Comparison of ENCODE assay signal across 8 cellular contexts in genomic region chr15:56244811-56245576, GRCh38. TPM values are rescaled to one million over a fixed set of nuclear protein-coding genes. Genes with fewer than 3 reads are reported as not detected.
DNase-seq lines count a peak whose midpoint lies in the region; ATAC-seq lines count a peak whose summit lies in the region.

No MANE protein-coding gene starts in this region.

- peak; percentile 49 for DNase-seq in NCI-H345 (lab: John Stamatoyannopoulos, UW)
- no peak for DNase-seq in NCI-H345 treated with DMSO at 0.1 percent for 48 hours (lab: John Stamatoyannopoulos, UW; ENCODE audit: unreplicated experiment)
- DNase-seq in T-helper 17 cell, result no peak
- no peak for DNase-seq in central memory CD8-positive, alpha-beta T cell (ENCODE audit: low spot score in 2 of 2)
- peak in 1 of 2 donors; percentile 35 for DNase-seq in memory B cell (ENCODE audit: low spot score in 2 of 2)
- peak; percentile 69 for DNase-seq in stimulated activated naive CD8-positive, alpha-beta T cell treated with anti-CD3 and anti-CD28 coated beads, Interleukin-15, Interleukin-2, amounts not matched to agents 100 U/mL and 50 U/mL, for 24 hours
- no peak for DNase-seq in kidney glomerular epithelial cell (lab: John Stamatoyannopoulos, UW)

- ATAC-seq in T-helper 17 cell (no peak), memory B cell (ENCODE audit: low read depth) (peak; percentile 25), HG03442 (IDR thresholded peaks at IDR 0.05; ENCODE audit: unreplicated experiment) (no peak)
- ATAC-seq in central memory CD8-positive, alpha-beta T cell (replicated peaks; ENCODE audit: extremely low read depth, poor library complexity, severe bottlenecking), result no peak
- peak; percentile 14 for ATAC-seq in stimulated activated naive CD8-positive, alpha-beta T cell treated with anti-CD3 and anti-CD28 coated beads, Interleukin-15, Interleukin-2, amounts not matched to agents 100 U/mL and 50 U/mL, for 24 hours

- H3K4me3 Mint-ChIP-seq in T-helper 17 cell (peak overlapping the region; percentile 90), memory B cell (peak overlapping the region; percentile 92)
- H3K4me3 Mint-ChIP-seq in central memory CD8-positive, alpha-beta T cell, result peak overlapping the region; percentile 88

- H3K9me3 Mint-ChIP-seq in central memory CD8-positive, alpha-beta T cell, result no peaks in the 10 kb centered on the region
- H3K9me3 Mint-ChIP-seq in memory B cell, result no peaks in the 10 kb centered on the region

- H3K27ac Mint-ChIP-seq in T-helper 17 cell (peak overlapping the region; percentile 94), memory B cell (peak overlapping the region; percentile 90)
- H3K27ac Mint-ChIP-seq in central memory CD8-positive, alpha-beta T cell (ENCODE audit: low read depth), result peak overlapping the region; percentile 77

- peaks cover 29% of the 10 kb centered on the region for H3K4me1 Mint-ChIP-seq in T-helper 17 cell
- peaks cover 28% of the 10 kb centered on the region for H3K4me1 Mint-ChIP-seq in central memory CD8-positive, alpha-beta T cell
- H3K4me1 Mint-ChIP-seq in memory B cell, result peaks cover 23% of the 10 kb centered on the region

- H3K27me3 Mint-ChIP-seq in T-helper 17 cell, result peaks cover 3% of the 10 kb centered on the region
- no peaks in the 10 kb centered on the region for H3K27me3 Mint-ChIP-seq in central memory CD8-positive, alpha-beta T cell
- H3K27me3 Mint-ChIP-seq in memory B cell, result no peaks in the 10 kb centered on the region

- no peaks in the 10 kb centered on the region for H3K9me3 ChIP-seq in T-helper 17 cell (ENCODE audit: control insufficient read depth, low read length, poor library complexity, severe bottlenecking)

- H3K36me3 Mint-ChIP-seq in T-helper 17 cell (ENCODE audit: low read depth) (no peaks in the 10 kb centered on the region), memory B cell (no peaks in the 10 kb centered on the region)
- H3K36me3 Mint-ChIP-seq in central memory CD8-positive, alpha-beta T cell (ENCODE audit: insufficient read depth), result peaks cover 13% of the 10 kb centered on the region

RNA-seq across cellular contexts. Expression of gene RFX7, which starts 1.3 kb away (rescaled TPM):
- total RNA-seq in T-helper 17 cell, result 10 to 100 TPM; 24.5 to 26.8 TPM

Comparison
In these comparisons a context has a peak if more than half of its experiments do, and no peak if none do; other contexts are left out.
1. DNase-seq: peak in NCI-H345 (single experiment) and stimulated activated naive CD8-positive, alpha-beta T cell treated with anti-CD3 and anti-CD28 coated beads, Interleukin-15, Interleukin-2, amounts not matched to agents 100 U/mL and 50 U/mL, for 24 hours (single experiment); none in NCI-H345 treated with DMSO at 0.1 percent for 48 hours (single experiment), T-helper 17 cell (0 of 3), central memory CD8-positive, alpha-beta T cell (0 of 2) and kidney glomerular epithelial cell (single experiment).
2. ATAC-seq: peak in memory B cell (single experiment) and stimulated activated naive CD8-positive, alpha-beta T cell treated with anti-CD3 and anti-CD28 coated beads, Interleukin-15, Interleukin-2, amounts not matched to agents 100 U/mL and 50 U/mL, for 24 hours (single experiment); none in T-helper 17 cell (single experiment), central memory CD8-positive, alpha-beta T cell (single experiment) and HG03442 (single experiment).
3. Peak in every context shown above with its lines, with median percentiles within 50 percentile points of each other: H3K27ac Mint-ChIP-seq and H3K4me3 Mint-ChIP-seq.